In the genomic region with DNA sequence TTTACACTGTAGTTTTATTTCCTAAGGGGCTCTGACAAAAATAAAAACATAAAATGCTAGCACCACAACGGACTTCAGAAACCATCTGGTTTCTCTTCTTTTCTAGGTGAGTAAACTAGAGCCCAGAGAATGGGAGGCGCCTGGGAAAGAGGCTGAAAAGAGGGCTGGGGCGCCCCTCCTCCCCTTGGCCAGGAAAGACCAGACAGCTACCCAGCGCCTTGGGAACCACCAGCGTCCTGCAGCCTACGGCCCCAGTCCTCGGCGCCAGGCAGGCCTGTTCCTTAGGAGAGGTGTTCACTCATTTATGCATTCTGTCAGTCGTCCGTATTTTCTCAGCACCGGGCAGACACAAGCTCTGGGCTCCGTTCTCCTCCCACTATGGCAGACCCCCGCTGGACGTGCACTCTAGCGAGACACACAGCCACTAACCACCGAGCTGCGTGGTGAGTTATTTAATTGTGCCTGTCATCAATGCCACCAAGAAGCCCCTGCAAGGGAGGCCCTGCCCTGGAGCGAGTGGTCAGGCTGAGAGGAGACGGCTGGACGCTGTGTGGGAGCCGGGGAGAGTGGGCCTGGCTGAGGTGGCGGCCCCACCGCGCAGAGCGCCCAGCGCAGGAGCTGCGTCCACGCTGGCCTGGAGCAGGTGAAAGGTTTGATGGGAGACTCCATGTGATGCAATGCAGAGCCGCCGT, we compare ENCODE assay signal across 35 cellular contexts.
"Had no signal": no experiment of that assay in that cellular context is flagged by ENCODE, and none has a peak within 500 bp of the region (broad histone marks: within the 10 kb centered on the region; RNA-seq: fewer than 3 reads in every experiment).

No MANE protein-coding gene starts in this region.

- H3K27ac ChIP-seq: adrenal gland, body of pancreas, brain microvascular endothelial cell, breast epithelium, VCaP had no signal

- FAIRE-seq: astrocyte, TTC549 had no signal

- H3K4me3 ChIP-seq: adrenal gland, body of pancreas, breast epithelium had no signal

- DNase-seq: activated CD4-positive, alpha-beta memory T cell treated with anti-CD3 and anti-CD28 coated beads, Interleukin-2, amount 10 ng/mL, durations not matched to agents 7 days and 5 days; activated CD4-positive, alpha-beta T cell treated with anti-CD3 and anti-CD28 coated beads for 1 hour; activated CD4-positive, alpha-beta T cell treated with anti-CD3 and anti-CD28 coated beads for 36 hours; activated CD4-positive, alpha-beta T cell treated with anti-CD3 and anti-CD28 coated beads for 48 hours; activated CD4-positive, alpha-beta T cell treated with anti-CD3 and anti-CD28 coated beads, Interleukin-2, amount 10 ng/mL, durations not matched to agents 7 days and 5 days; activated CD4-positive, alpha-beta T cell treated with anti-CD3 and anti-CD28 coated beads, Interleukin-2, amount 50 U/mL, for 48 hours; activated CD4-positive, CD25-positive, alpha-beta regulatory T cell; activated CD8-positive, alpha-beta memory T cell treated with anti-CD3 and anti-CD28 coated beads for 24 hours; activated CD8-positive, alpha-beta memory T cell treated with anti-CD3 and anti-CD28 coated beads, Interleukin-2, amount 10 ng/mL, durations not matched to agents 7 days and 5 days; activated CD8-positive, alpha-beta memory T cell treated with anti-CD3 and anti-CD28 coated beads, Interleukin-2, amount 50 U/mL, for 48 hours; activated CD8-positive, alpha-beta T cell treated with anti-CD3 and anti-CD28 coated beads, Interleukin-2, amount 10 ng/mL, durations not matched to agents 7 days and 5 days; activated effector memory CD4-positive, alpha-beta T cell treated with anti-CD3 and anti-CD28 coated beads, Interleukin-2, amount 50 U/mL, for 16 hours; activated gamma-delta T cell treated with Interleukin-2 at 50 U/mL for 16 hours; activated naive CD4-positive, alpha-beta T cell; activated naive CD4-positive, alpha-beta T cell treated with anti-CD3 and anti-CD28 coated beads for 36 hours; activated naive CD4-positive, alpha-beta T cell treated with anti-CD3 and anti-CD28 coated beads, Interleukin-2, amount 50 U/mL, for 16 hours; activated naive CD8-positive, alpha-beta T cell treated with anti-CD3 and anti-CD28 coated beads for 36 hours; activated T-cell treated with anti-CD3 and anti-CD28 coated beads, Interleukin-2, amount 50 U/mL, for 24 hours; activated T-cell treated with anti-CD3 and anti-CD28 coated beads, Interleukin-2, amount 50 U/mL, for 48 hours; adrenal gland; amniotic stem cell; aorta; body of pancreas; brain microvascular endothelial cell; central memory CD4-positive, alpha-beta T cell; T-helper 1 cell; T-helper 2 cell; T-helper 9 cell had no signal

- ATAC-seq: activated CD4-positive, alpha-beta T cell treated with anti-CD3 and anti-CD28 coated beads for 36 hours; activated CD4-positive, CD25-positive, alpha-beta regulatory T cell treated with anti-CD3 and anti-CD28 coated beads, Interleukin-2, amount 50 U/mL, for 24 hours; activated CD8-positive, alpha-beta memory T cell treated with anti-CD3 and anti-CD28 coated beads, Interleukin-2, amount 10 ng/mL, durations not matched to agents 7 days and 5 days; activated CD8-positive, alpha-beta T cell treated with anti-CD3 and anti-CD28 coated beads, Interleukin-2, amount 10 ng/mL, durations not matched to agents 7 days and 5 days; activated naive CD4-positive, alpha-beta T cell treated with anti-CD3 and anti-CD28 coated beads, Interleukin-2, amount 50 U/mL, for 72 hours; activated T-helper 17 cell treated with anti-CD3 and anti-CD28 coated beads, Interleukin-2, amount 50 U/mL, for 72 hours; body of pancreas had no signal

- H3K27me3 ChIP-seq: adrenal gland, body of pancreas, brain microvascular endothelial cell, breast epithelium had no signal

- H3K4me1 ChIP-seq: adrenal gland, body of pancreas, breast epithelium had no signal

- H3K9me3 ChIP-seq: adrenal gland, body of pancreas had no signal

- H3K36me3 ChIP-seq: adrenal gland, brain microvascular endothelial cell, breast epithelium had no signal
